ENCODE assay signal across 8 cellular contexts in genomic region chr9:134689320-134690181, GRCh38. TPM values are rescaled to one million over a fixed set of nuclear protein-coding genes. Genes with fewer than 3 reads are reported as not detected.
DNase-seq lines count a peak whose midpoint lies in the region; ATAC-seq, FAIRE-seq and TF ChIP-seq lines count a peak whose summit lies in the region.

No MANE protein-coding gene starts in this region.

- WGBS in stomach, 5 donors = 41 to 47% (median 45%) methylated on average over 18 to 20 of the region's 20 CpGs

- no peaks in the 10 kb centered on the region for H3K27me3 ChIP-seq in MG63
- no peaks in the 10 kb centered on the region for H3K27me3 ChIP-seq in stomach

- in situ Hi-C loops in T47D (cut with HindIII; ENCODE audit: low pct_unique_long_range_greater_than_20kb, low sequenced_read_pairs) = no loop called here

- DNase-seq in activated CD4-positive, CD25-positive, alpha-beta regulatory T cell treated with anti-CD3 and anti-CD28 coated beads, Interleukin-2, amount 50 U/mL, for 72 hours = peak; percentile 44
- DNase-seq in activated CD4-positive, CD25-positive, alpha-beta regulatory T cell (lab: John Stamatoyannopoulos, UW) = no peak
- DNase-seq in MG63 = peak; percentile 26
- DNase-seq in T47D (ENCODE audit: low read depth in 1 of 2, low spot score in 1 of 2) = peak; percentile 74 to 81
- peak; percentile 80 for DNase-seq in kidney
- peak; percentile 56 for DNase-seq in stomach

- H3K4me3 ChIP-seq in MG63 (no peak overlapping the region), kidney (ENCODE audit: low read length in 2 of 2) (no peak overlapping the region), stomach (no peak overlapping the region)

- no peaks in the 10 kb centered on the region for H3K9me3 ChIP-seq in MG63
- no peaks in the 10 kb centered on the region for H3K9me3 ChIP-seq in kidney (ENCODE audit: control insufficient read depth in 1 of 2, low read length in 2 of 2)
- H3K9me3 ChIP-seq in stomach = no peaks in the 10 kb centered on the region

- no peak for TF ChIP-seq EP300 in stomach (IDR thresholded peaks at IDR 0.05)

- H3K9ac ChIP-seq in kidney (ENCODE audit: low read length in 2 of 2) = no peak overlapping the region

- H3K4me1 ChIP-seq in kidney (ENCODE audit: control insufficient read depth in 1 of 2, insufficient read depth in 1 of 2, low read depth in 1 of 2, low read length in 2 of 2) (no peaks in the 10 kb centered on the region), stomach (peaks cover 6 to 35% (median 20%) of the 10 kb centered on the region in 4 donors)

- peak; percentile 61 for TF ChIP-seq CTCF in kidney (IDR thresholded peaks at IDR 0.05; ENCODE audit: borderline replicate concordance, extremely low read depth, insufficient read depth)
- TF ChIP-seq CTCF in stomach (IDR thresholded peaks at IDR 0.05) = peak in 5 of 7 experiments; percentile 35 to 92 (median 75)

- ATAC-seq in GM18861 (IDR thresholded peaks at IDR 0.05; ENCODE audit: unreplicated experiment) (no peak), HG03432 (IDR thresholded peaks at IDR 0.05; ENCODE audit: unreplicated experiment) (no peak)

- TF ChIP-seq POLR2A in stomach (IDR thresholded peaks at IDR 0.05) = no peak

- H3K27ac ChIP-seq in kidney (ENCODE audit: low read depth in 2 of 2, low read length in 2 of 2) (no peak overlapping the region), stomach (peak overlapping the region in 3 of 5 donors; percentile 5 to 51 (median 47))

- peaks cover 18% of the 10 kb centered on the region for H3K36me3 ChIP-seq in MG63
- H3K36me3 ChIP-seq in kidney (ENCODE audit: control insufficient read depth in 1 of 2, insufficient read depth in 2 of 2, low read length in 2 of 2) = no peaks in the 10 kb centered on the region
- H3K36me3 ChIP-seq in stomach = peaks cover 0 to 14% (median 2%) of the 10 kb centered on the region in 4 donors

- FAIRE-seq in kidney (lab: Jason Lieb, UNC) = no peak

- intact Hi-C loops in kidney (cut with DNase I) (no loop called here), stomach (cut with DNase I; ENCODE audit: low total_unique reads) (no loop called here)

RNA-seq across cellular contexts. Expression of gene COL5A1, which starts 47.9 kb away (rescaled TPM):
- total RNA-seq in MG63 (2014; rRNA removed; shearing (Covaris generic); ENCODE audit: low replicate concordance) = 78.9 and 92.0 TPM in 2 replicates
- 23.8 TPM for total RNA-seq in kidney
- polyA plus RNA-seq in kidney (ENCODE audit: insufficient read depth, low read depth, low replicate concordance) = 2.4 TPM
- total RNA-seq in stomach = 100 to 1,000 TPM in 2 of 5 donors, 10 to 100 TPM in 3; 17.5 to 205 (median 48.2) TPM
- 10 to 100 TPM in 2 of 3 donors, 1 to 10 TPM in 1; 7.3 to 17.4 (median 17.3) TPM for polyA plus RNA-seq in stomach

Comparison
In these comparisons a context has a peak if more than half of its experiments do, and no peak if none do; other contexts are left out.
1. DNase-seq: peak in activated CD4-positive, CD25-positive, alpha-beta regulatory T cell treated with anti-CD3 and anti-CD28 coated beads, Interleukin-2, amount 50 U/mL, for 72 hours (single experiment), MG63 (single experiment), T47D (2 of 2), kidney (single experiment) and stomach (single experiment); none in activated CD4-positive, CD25-positive, alpha-beta regulatory T cell (0 of 4).
2. H3K27ac ChIP-seq: peak in stomach (3 of 5); none in kidney (0 of 2).